In the genomic region with DNA sequence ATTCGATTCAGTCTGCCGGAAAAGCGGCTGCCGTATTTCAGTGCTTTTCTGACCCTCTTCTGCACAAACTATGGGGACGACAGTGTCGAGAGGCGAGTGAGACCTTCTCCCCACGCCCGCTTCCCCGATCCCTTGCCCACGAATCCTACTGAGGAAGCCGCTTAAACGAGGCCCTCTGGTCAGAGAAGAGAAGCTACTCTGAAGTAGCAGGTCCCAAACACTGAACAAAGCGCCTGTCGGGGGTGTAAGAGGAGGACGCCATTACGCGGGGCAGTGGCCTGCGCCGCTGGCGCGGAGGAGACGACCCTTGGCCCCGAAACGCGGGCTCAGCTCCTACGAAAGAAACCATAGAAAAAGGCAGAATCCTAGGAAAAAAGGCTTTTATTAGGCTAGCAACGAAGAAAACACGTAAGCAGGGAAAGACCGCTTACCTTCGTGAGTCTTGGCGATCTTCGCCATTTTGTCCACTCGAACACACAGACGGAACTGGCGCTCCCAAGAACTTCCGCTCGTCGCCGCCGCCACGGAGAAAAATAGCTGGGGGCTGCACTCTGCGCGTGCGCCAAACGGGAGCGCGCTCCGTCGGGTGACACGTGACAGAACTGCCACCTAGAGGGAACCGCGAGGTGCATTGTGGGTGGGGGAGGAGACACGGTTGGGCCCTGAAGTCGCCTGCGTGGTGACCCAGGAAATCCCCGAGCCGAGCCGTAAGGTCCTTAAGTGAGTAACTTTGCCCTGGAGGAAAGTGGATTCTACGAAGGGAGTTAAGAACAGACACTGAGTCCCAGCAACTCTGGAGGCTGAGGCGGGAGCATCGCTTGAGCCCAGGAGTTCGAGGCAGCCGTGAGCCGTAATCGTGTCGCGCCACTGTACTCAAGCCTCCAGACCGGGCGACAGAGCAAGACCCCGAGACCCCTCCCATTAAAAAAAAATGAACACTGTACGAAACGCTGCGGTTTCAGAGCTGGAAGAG, we compare ENCODE assay signal across 8 cellular contexts. TPM values are rescaled to one million over a fixed set of nuclear protein-coding genes. Genes with fewer than 3 reads are reported as not detected.
DNase-seq lines count a peak whose midpoint lies in the region; ATAC-seq lines count a peak whose summit lies in the region.

A gene with protein sequence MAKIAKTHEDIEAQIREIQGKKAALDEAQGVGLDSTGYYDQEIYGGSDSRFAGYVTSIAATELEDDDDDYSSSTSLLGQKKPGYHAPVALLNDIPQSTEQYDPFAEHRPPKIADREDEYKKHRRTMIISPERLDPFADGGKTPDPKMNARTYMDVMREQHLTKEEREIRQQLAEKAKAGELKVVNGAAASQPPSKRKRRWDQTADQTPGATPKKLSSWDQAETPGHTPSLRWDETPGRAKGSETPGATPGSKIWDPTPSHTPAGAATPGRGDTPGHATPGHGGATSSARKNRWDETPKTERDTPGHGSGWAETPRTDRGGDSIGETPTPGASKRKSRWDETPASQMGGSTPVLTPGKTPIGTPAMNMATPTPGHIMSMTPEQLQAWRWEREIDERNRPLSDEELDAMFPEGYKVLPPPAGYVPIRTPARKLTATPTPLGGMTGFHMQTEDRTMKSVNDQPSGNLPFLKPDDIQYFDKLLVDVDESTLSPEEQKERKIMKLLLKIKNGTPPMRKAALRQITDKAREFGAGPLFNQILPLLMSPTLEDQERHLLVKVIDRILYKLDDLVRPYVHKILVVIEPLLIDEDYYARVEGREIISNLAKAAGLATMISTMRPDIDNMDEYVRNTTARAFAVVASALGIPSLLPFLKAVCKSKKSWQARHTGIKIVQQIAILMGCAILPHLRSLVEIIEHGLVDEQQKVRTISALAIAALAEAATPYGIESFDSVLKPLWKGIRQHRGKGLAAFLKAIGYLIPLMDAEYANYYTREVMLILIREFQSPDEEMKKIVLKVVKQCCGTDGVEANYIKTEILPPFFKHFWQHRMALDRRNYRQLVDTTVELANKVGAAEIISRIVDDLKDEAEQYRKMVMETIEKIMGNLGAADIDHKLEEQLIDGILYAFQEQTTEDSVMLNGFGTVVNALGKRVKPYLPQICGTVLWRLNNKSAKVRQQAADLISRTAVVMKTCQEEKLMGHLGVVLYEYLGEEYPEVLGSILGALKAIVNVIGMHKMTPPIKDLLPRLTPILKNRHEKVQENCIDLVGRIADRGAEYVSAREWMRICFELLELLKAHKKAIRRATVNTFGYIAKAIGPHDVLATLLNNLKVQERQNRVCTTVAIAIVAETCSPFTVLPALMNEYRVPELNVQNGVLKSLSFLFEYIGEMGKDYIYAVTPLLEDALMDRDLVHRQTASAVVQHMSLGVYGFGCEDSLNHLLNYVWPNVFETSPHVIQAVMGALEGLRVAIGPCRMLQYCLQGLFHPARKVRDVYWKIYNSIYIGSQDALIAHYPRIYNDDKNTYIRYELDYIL (minus strand): TSS at position 488 of the 973 bp plus-strand sequence. CDS start 29 bp downstream, at position 459.

- intact Hi-C loops in dendritic cell treated with granulocyte-macrophage colony-stimulating factor and Interleukin-4, amounts not matched to agents 40 ng/mL and 50 ng/mL, for 4 days (cut with micrococcal nuclease): loop anchor here (1.0 kb wide), 3 partner anchors 8 to 65 kb away; a partner anchor contains a TSS

- peak within 1 kb of the TSS; percentile 96 for H3K4me3 Mint-ChIP-seq in dendritic cell treated with granulocyte-macrophage colony-stimulating factor and Interleukin-4, amounts not matched to agents 40 ng/mL and 50 ng/mL, for 4 days

- peaks cover 36% of the 10 kb centered on the region for H3K36me3 Mint-ChIP-seq in dendritic cell treated with granulocyte-macrophage colony-stimulating factor and Interleukin-4, amounts not matched to agents 40 ng/mL and 50 ng/mL, for 4 days (ENCODE audit: low read depth)

- peaks cover 42% of the 10 kb centered on the region for H3K4me1 Mint-ChIP-seq in dendritic cell treated with granulocyte-macrophage colony-stimulating factor and Interleukin-4, amounts not matched to agents 40 ng/mL and 50 ng/mL, for 4 days (ENCODE audit: low read depth)

- ATAC-seq in GM19372 (IDR thresholded peaks at IDR 0.05; ENCODE audit: low read depth, unreplicated experiment) (peak; percentile 94), HG03558 (IDR thresholded peaks at IDR 0.05; ENCODE audit: extremely low read depth, unreplicated experiment) (peak; percentile 76), left lobe of liver (peak; percentile 95)

- H3K27me3 Mint-ChIP-seq in dendritic cell treated with granulocyte-macrophage colony-stimulating factor and Interleukin-4, amounts not matched to agents 40 ng/mL and 50 ng/mL, for 4 days: no peaks in the 10 kb centered on the region

- peak within 1 kb of the TSS; percentile 99 for H3K27ac Mint-ChIP-seq in dendritic cell treated with granulocyte-macrophage colony-stimulating factor and Interleukin-4, amounts not matched to agents 40 ng/mL and 50 ng/mL, for 4 days

- H3K9me3 Mint-ChIP-seq in dendritic cell treated with granulocyte-macrophage colony-stimulating factor and Interleukin-4, amounts not matched to agents 40 ng/mL and 50 ng/mL, for 4 days: no peaks in the 10 kb centered on the region

- DNase-seq in C1 segment of cervical spinal cord (lab: John Stamatoyannopoulos, UW) (peak; percentile 83 to 98 (median 97)), NCI-H748 treated with DMSO at 0.1 percent for 48 hours (lab: John Stamatoyannopoulos, UW) (peak; percentile 98), left lobe of liver (ENCODE audit: low spot score) (peak; percentile 99)
- peak; percentile 96 to 97 for DNase-seq in activated CD4-positive, alpha-beta T cell treated with anti-CD3 and anti-CD28 coated beads, Interleukin-2, amount 50 U/mL, for 24 hours (ENCODE audit: low read depth in 1 of 2, low spot score in 1 of 2)
- peak; percentile 98 for DNase-seq in stimulated activated CD4-positive, alpha-beta T cell treated with anti-CD3 and anti-CD28 coated beads, Interleukin-2, amount 100 ng/mL, for 4 hours (ENCODE audit: low read depth)

RNA-seq across cellular contexts. Expression of the gene that starts here (rescaled TPM):
- 83.5 TPM for total RNA-seq in left lobe of liver

Comparison
In these comparisons a context has a peak if more than half of its experiments do, and no peak if none do; other contexts are left out.
1. Peak in every context shown above with its lines: DNase-seq and ATAC-seq.